8 cellular contexts compared by ENCODE assay signal in genomic region chr12:121128908-121129704, GRCh38. TPM values are rescaled to one million over a fixed set of nuclear protein-coding genes. Genes with fewer than 3 reads are reported as not detected.
DNase-seq lines count a peak whose midpoint lies in the region; ATAC-seq, FAIRE-seq and TF ChIP-seq lines count a peak whose summit lies in the region.

No MANE protein-coding gene starts in this region.

- 11% methylated on average over 10 of the region's 11 CpGs for whole genome bisulfite sequencing in K562 (ENCODE audit: insufficient coverage, low coverage, missing lambda C conversion rate)

- H3K27ac ChIP-seq in CD4-positive, alpha-beta memory T cell (ENCODE audit: low read depth, low read length): peak overlapping the region; percentile 53
- H3K27ac ChIP-seq in K562 (ENCODE audit: extremely low read depth, low read depth, low read length) (peak overlapping the region; percentile 22), kidney (ENCODE audit: low read depth in 2 of 2, low read length in 2 of 2) (peak overlapping the region; percentile 14 to 29)

- CTCF ChIA-PET in CD4-positive, alpha-beta memory T cell (lab: Charles Lee; ENCODE audit: partially characterized antibody): no interaction called here
- CTCF ChIA-PET in K562 (lab: Yijun Ruan, JAX; ENCODE audit: low intra/inter-chr PET ratio): no interaction called here

- H3K4me2 ChIP-seq in K562 (ENCODE audit: insufficient read depth, low read length): peak overlapping the region; percentile 33

- no peaks in the 10 kb centered on the region for H3K9me3 Mint-ChIP-seq in CD4-positive, alpha-beta memory T cell

- H3K79me2 ChIP-seq in K562 (ENCODE audit: control insufficient read depth, insufficient read depth, low read length): no peaks in the 10 kb centered on the region

- intact Hi-C loops in CD4-positive, alpha-beta memory T cell (cut with micrococcal nuclease): loop anchor here (1.0 to 2.0 kb wide), 4 partner anchors 18 to 167 kb away; partner anchors contain the start of genes CAMKK2 and P2RX4
- intact Hi-C loops in K562 (cut with micrococcal nuclease) (no loop called here), kidney (cut with DNase I) (no loop called here)

- no peak for TF ChIP-seq RAD21 in K562 (CRISPR knock-in tag; conservative IDR thresholded peaks at IDR 0.05 in 1 of 2, IDR thresholded peaks at IDR 0.05 in 1 of 2)

- DNase-seq in CD4-positive, alpha-beta memory T cell: peak; percentile 79 to 88 (median 84)
- peak; percentile 4 for DNase-seq in T1000 (lab: John Stamatoyannopoulos, UW)
- DNase-seq in K562 (ENCODE audit: extremely low read depth in 1 of 4, low spot score in 3 of 4): peak; percentile 85 to 88 (median 88)
- peak; percentile 90 for DNase-seq in kidney
- DNase-seq in stimulated activated CD4-positive, alpha-beta T cell treated with anti-CD3 and anti-CD28 coated beads, Interleukin-4, amount 100 ng/mL, for 4 hours: peak; percentile 71 to 89
- no peak for DNase-seq in NCI-H526 (lab: John Stamatoyannopoulos, UW)

- H3K36me3 ChIP-seq in CD4-positive, alpha-beta memory T cell (ENCODE audit: insufficient read depth, low read length): no peaks in the 10 kb centered on the region
- no peaks in the 10 kb centered on the region for H3K36me3 ChIP-seq in K562 (ENCODE audit: control insufficient read depth, insufficient read depth, low read length)
- no peaks in the 10 kb centered on the region for H3K36me3 ChIP-seq in kidney (ENCODE audit: control insufficient read depth in 1 of 2, insufficient read depth in 2 of 2, low read length in 2 of 2)

- H3K4me1 ChIP-seq in CD4-positive, alpha-beta memory T cell (ENCODE audit: insufficient read depth, low read length): peaks cover 70% of the 10 kb centered on the region
- peaks cover 18 to 19% of the 10 kb centered on the region in 2 experiments for H3K4me1 ChIP-seq in K562 (replicated peaks in 1 of 2; ENCODE audit: control insufficient read depth in 2 of 2, insufficient read depth in 2 of 2, low read length in 2 of 2)
- peaks cover 4 to 5% of the 10 kb centered on the region in 2 donors for H3K4me1 ChIP-seq in kidney (ENCODE audit: control insufficient read depth in 1 of 2, insufficient read depth in 1 of 2, low read depth in 1 of 2, low read length in 2 of 2)

- TF ChIP-seq CTCF in K562 (IDR thresholded peaks at IDR 0.05 in 2 of 3, conservative IDR thresholded peaks at IDR 0.05 in 1 of 3; ENCODE audit: insufficient read depth in 2 of 3, low read depth in 1 of 3, low read length in 3 of 3): no peak
- no peak for TF ChIP-seq CTCF in kidney (IDR thresholded peaks at IDR 0.05; ENCODE audit: borderline replicate concordance, extremely low read depth, insufficient read depth)

- no peaks in the 10 kb centered on the region for H3K9me3 ChIP-seq in CD4-positive, alpha-beta memory T cell (ENCODE audit: control insufficient read depth in 1 of 2, low read length in 2 of 2)
- H3K9me3 ChIP-seq in K562 (replicated peaks; ENCODE audit: control insufficient read depth, insufficient read depth, low read depth, low read length) (0 out of 2 replicates have a peak, but pooled peaks cover 2% of the 10 kb centered on the region), kidney (ENCODE audit: control insufficient read depth in 1 of 2, low read length in 2 of 2) (no peaks in the 10 kb centered on the region)

- peak; percentile 33; the same call in 1 of the 2 replicates for TF ChIP-seq POLR2A in K562 (conservative IDR thresholded peaks at IDR 0.05)

- peak; percentile 70 for ATAC-seq in GM19397 (IDR thresholded peaks at IDR 0.05; ENCODE audit: unreplicated experiment)
- ATAC-seq in HG03469 (IDR thresholded peaks at IDR 0.05; ENCODE audit: unreplicated experiment): peak; percentile 73
- ATAC-seq in K562: peak; percentile 98

- peak; percentile 94 for FAIRE-seq in K562 (lab: Jason Lieb, UNC)
- FAIRE-seq in kidney (lab: Jason Lieb, UNC): no peak

- H2AFZ ChIP-seq in K562 (ENCODE audit: low read depth, low read length): peak overlapping the region; percentile 85

- H3K9ac ChIP-seq in K562 (ENCODE audit: insufficient read depth in 1 of 2, low read depth in 2 of 2, low read length in 2 of 2): peak overlapping the region in 1 of 2 experiments; percentile 15; a peak in 1 of 4 replicates
- H3K9ac ChIP-seq in kidney (ENCODE audit: low read length in 2 of 2): no peak overlapping the region

- TF ChIP-seq EP300 in K562 (IDR thresholded peaks at IDR 0.05; ENCODE audit: low read length): no peak; the same call in 1 of the 2 replicates

- H3K9me1 ChIP-seq in K562 (ENCODE audit: control insufficient read depth, insufficient read depth, low read length): no peaks in the 10 kb centered on the region

- H3K4me3 Mint-ChIP-seq in CD4-positive, alpha-beta memory T cell: peak overlapping the region; percentile 79 to 91 (median 86)

- in situ Hi-C loops in K562 (cut with MboI): no loop called here

- no peaks in the 10 kb centered on the region for H3K27me3 Mint-ChIP-seq in CD4-positive, alpha-beta memory T cell

- H3K27me3 ChIP-seq in CD4-positive, alpha-beta memory T cell (ENCODE audit: insufficient read depth, low read length): no peaks in the 10 kb centered on the region
- no peaks in the 10 kb centered on the region for H3K27me3 ChIP-seq in K562 (ENCODE audit: control insufficient read depth in 2 of 2, insufficient read depth in 2 of 2, low read length in 2 of 2)

- peak overlapping the region; percentile 31 to 36 for H3K4me3 ChIP-seq in CD4-positive, alpha-beta memory T cell (ENCODE audit: low read length in 2 of 2)
- H3K4me3 ChIP-seq in K562 (no peak overlapping the region), kidney (ENCODE audit: low read length in 2 of 2) (peak overlapping the region in 1 of 2 donors; percentile 19)

- H4K20me1 ChIP-seq in K562 (replicated peaks; ENCODE audit: control insufficient read depth, insufficient read depth, low read length): no peaks in the 10 kb centered on the region

- peak overlapping the region; percentile 88 to 97 (median 93) for H3K27ac Mint-ChIP-seq in CD4-positive, alpha-beta memory T cell

- peaks cover 0 to 3% of the 10 kb centered on the region in 2 donors for H3K36me3 Mint-ChIP-seq in CD4-positive, alpha-beta memory T cell

- BruUV-seq in K562 (replicated peaks; lab: Mats Ljungman, UMichigan): no TSS peak

- POLR2A ChIA-PET in CD4-positive, alpha-beta memory T cell (lab: Charles Lee; ENCODE audit: partially characterized antibody): interaction anchor here (0.7 to 2.5 kb wide), 4 partner anchors 80 to 113 kb away, joined by 3 to 15 read pairs (median 4); partner anchors contain the start of genes C12orf43 and P2RX4
- POLR2A ChIA-PET in K562 (lab: Yijun Ruan, JAX): interaction anchor here (1.0 kb wide), 1 partner anchor 11 kb away, joined by 9 read pairs; no protein-coding TSS in a partner anchor

- peaks cover 57 to 93% (median 68%) of the 10 kb centered on the region in 4 donors for H3K4me1 Mint-ChIP-seq in CD4-positive, alpha-beta memory T cell

TF ChIP-seq in K562, 482 proteins besides CTCF, POLR2A, EP300 and RAD21 (continues in another document):
- TF ChIP-seq CTBP1 (IDR thresholded peaks at IDR 0.05; ENCODE audit: borderline replicate concordance) (no peak), ZKSCAN1 (IDR thresholded peaks at IDR 0.05; ENCODE audit: low read depth, low read length) (no peak), TAF1 (IDR thresholded peaks at IDR 0.05; ENCODE audit: control insufficient read depth, extremely low read depth, insufficient read depth, low read length, severe bottlenecking) (no peak), TCF7 (IDR thresholded peaks at IDR 0.05; ENCODE audit: borderline replicate concordance) (no peak), ZNF79 (CRISPR knock-in tag; IDR thresholded peaks at IDR 0.05; ENCODE audit: low read depth) (no peak), PHF21A (IDR thresholded peaks at IDR 0.05; ENCODE audit: borderline replicate concordance, low read depth) (no peak), NFIX (CRISPR knock-in tag; IDR thresholded peaks at IDR 0.05; ENCODE audit: low read depth) (no peak), FOXM1 (IDR thresholded peaks at IDR 0.05; ENCODE audit: low read depth) (peak; percentile 77), FOXM1 (CRISPR knock-in tag; IDR thresholded peaks at IDR 0.05; ENCODE audit: low read depth) (no peak), JUND (IDR thresholded peaks at IDR 0.05; ENCODE audit: borderline replicate concordance, low read depth, low read length) (no peak), JUND (tag; IDR thresholded peaks at IDR 0.05; ENCODE audit: borderline replicate concordance, low read depth, low read length) (no peak), NEUROD1 (IDR thresholded peaks at IDR 0.05; ENCODE audit: borderline replicate concordance, low read depth, low read length, partially characterized antibody) (no peak)
- TF ChIP-seq, protein P1, sequence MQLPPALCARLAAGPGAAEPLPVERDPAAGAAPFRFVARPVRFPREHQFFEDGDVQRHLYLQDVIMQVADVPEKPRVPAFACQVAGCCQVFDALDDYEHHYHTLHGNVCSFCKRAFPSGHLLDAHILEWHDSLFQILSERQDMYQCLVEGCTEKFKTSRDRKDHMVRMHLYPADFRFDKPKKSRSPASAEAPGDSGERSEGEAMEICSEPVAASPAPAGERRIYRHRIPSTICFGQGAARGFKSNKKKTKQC (CRISPR knock-in tag; IDR thresholded peaks at IDR 0.05): no peak

RNA-seq across cellular contexts. Expression of gene P2RX7, which starts 3.6 kb away (rescaled TPM):
- 1 to 10 TPM; 7.0 to 7.3 TPM for total RNA-seq in CD4-positive, alpha-beta memory T cell
- polyA plus RNA-seq in CD4-positive, alpha-beta memory T cell: 1 to 10 TPM; 3.8 to 8.6 TPM
- 0.42 TPM in 1 of 2 replicates, not detected in the other for total RNA-seq in K562 (2011; cell fraction: chromatin; rRNA removed; ENCODE audit: low replicate concordance)
- total RNA-seq in K562 (2011; cell fraction: nucleolus; rRNA removed): 0.13 TPM in 1 of 2 replicates, not detected in the other
- total RNA-seq in K562 (2011; cell fraction: nucleoplasm; rRNA removed): 0.31 and 0.37 TPM in 2 replicates
- total RNA-seq in K562 (2014; rRNA removed) (0.09 and 0.20 TPM in 2 replicates), K562 (2014; rRNA removed; fragmentation: Illumina TruSeq; extraction: Trizol) (0.38 and 0.44 TPM in 2 replicates), K562 (2015; rRNA removed; fragmentation: Illumina TruSeq; extraction: Trizol) (0.25 and 0.30 TPM in 2 replicates), K562 (2021) (0.40 TPM in 2 replicates), kidney (3.5 TPM)
- polyA plus RNA-seq in K562 (2011; rRNA removed) (0.04 and 0.12 TPM in 2 replicates), K562 (2014; fragmentation: Illumina TruSeq; extraction: Trizol) (0.46 and 0.65 TPM in 2 replicates), K562 (2014; fragmentation: Nextera tagmentation; extraction: Ambion mirVana) (under 1 TPM; 0.30 to 0.38 TPM), K562 (2014; rRNA removed) (0.15 and 0.27 TPM in 2 replicates), kidney (ENCODE audit: insufficient read depth, low read depth, low replicate concordance) (0.45 TPM)
- 0.04 TPM in 1 of 2 replicates, not detected in the other for polyA plus RNA-seq in K562 (2011; cell fraction: cytosol; rRNA removed)
- polyA plus RNA-seq in K562 (2011; cell fraction: nucleus; rRNA removed): 0.08 TPM in 1 of 2 replicates, not detected in the other
- polyA plus RNA-seq in K562 (2012): 0.68 and 6.5 TPM in 2 replicates
- not detected in 2 replicates for polyA minus RNA-seq in K562 (2011; rRNA and poly(A)+ RNA removed)
- not detected in 2 replicates for polyA minus RNA-seq in K562 (2011; cell fraction: cytosol; rRNA and poly(A)+ RNA removed)
- not detected in 2 replicates for polyA minus RNA-seq in K562 (2011; cell fraction: nucleus; rRNA and poly(A)+ RNA removed)

Comparison
In these comparisons a context has a peak if more than half of its experiments do, and no peak if none do; other contexts are left out.
1. DNase-seq: peak in CD4-positive, alpha-beta memory T cell (5 of 5), T1000 (single experiment), K562 (4 of 4), kidney (single experiment) and stimulated activated CD4-positive, alpha-beta T cell treated with anti-CD3 and anti-CD28 coated beads, Interleukin-4, amount 100 ng/mL, for 4 hours (2 of 2); none in NCI-H526 (0 of 2).
2. Peak in every context shown above with its lines, with median percentiles within 50 percentile points of each other: H3K27ac ChIP-seq and ATAC-seq.